ENCODE assay signal across 18 cellular contexts in the genomic region with DNA sequence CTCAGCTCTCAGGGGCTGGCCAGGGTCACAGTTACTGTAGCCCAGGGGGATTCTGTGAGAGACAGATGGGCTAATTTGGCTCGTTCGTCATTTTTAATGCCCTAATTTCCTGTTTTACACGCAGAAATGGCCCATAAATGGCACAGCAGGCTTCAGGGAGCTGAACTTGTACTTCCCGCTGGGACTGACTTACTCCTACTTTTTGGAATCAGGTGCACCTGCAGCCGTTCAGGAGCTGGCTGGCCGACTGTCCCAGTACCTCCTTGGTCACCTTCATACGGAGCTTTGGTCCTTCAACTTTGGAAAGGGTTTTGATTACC.
A peak's percentile ranks its signal among the peaks of the same experiment; 100 is the strongest.
DNase-seq lines count a peak whose midpoint lies in the region; ATAC-seq and TF ChIP-seq lines count a peak whose summit lies in the region.
"Had no signal": no experiment of that assay in that cellular context is flagged by ENCODE, and none has a peak within 500 bp of the region (broad histone marks: within the 10 kb centered on the region; RNA-seq: fewer than 3 reads in every experiment).

No MANE protein-coding gene starts in this region.

- intact Hi-C loops in CD14-positive monocyte (cut with micrococcal nuclease): loop anchor here (10.0 kb wide), 1 partner anchor 115 kb away; no protein-coding TSS in a partner anchor

- no peak overlapping the region for H3K27ac Mint-ChIP-seq in CD14-positive monocyte
- no peak overlapping the region for H3K27ac Mint-ChIP-seq in chondrocyte (ENCODE audit: unreplicated experiment)
- H3K27ac Mint-ChIP-seq in activated CD8-positive, alpha-beta memory T cell treated with anti-CD3 and anti-CD28 coated beads, Interleukin-2, amount 10 ng/mL, durations not matched to agents 7 days and 5 days: no peak overlapping the region
- H3K27ac Mint-ChIP-seq: CD4-positive, alpha-beta memory T cell; IgD-negative memory B cell had no signal

- no peak overlapping the region for H3K27ac ChIP-seq in Karpas-422 (ENCODE audit: low read length)
- H3K27ac ChIP-seq in skeletal muscle tissue (ENCODE audit: low read depth, low read length): peak overlapping the region; percentile 73
- H3K27ac ChIP-seq: BLaER1 treated with 17β-estradiol and CSF1 and Interleukin-3, amounts not matched to agents 10 nM and 100 nM; PC-9; SJSA1 had no signal

- no peaks in the 10 kb centered on the region for H3K36me3 ChIP-seq in Karpas-422 (ENCODE audit: insufficient read depth, low read length)
- no peaks in the 10 kb centered on the region for H3K36me3 ChIP-seq in skeletal muscle tissue (ENCODE audit: control insufficient read depth in 3 of 3, insufficient read depth in 3 of 3, low read length in 3 of 3)
- H3K36me3 ChIP-seq: BLaER1 treated with 17β-estradiol and CSF1 and Interleukin-3, amounts not matched to agents 10 nM and 100 nM; SJSA1 had no signal

- H3K4me1 ChIP-seq in Karpas-422 (ENCODE audit: low read length) (peaks cover 15% of the 10 kb centered on the region), skeletal muscle tissue (ENCODE audit: control insufficient read depth in 3 of 3, insufficient read depth in 3 of 3, low read length in 3 of 3) (peaks cover 10 to 31% (median 18%) of the 10 kb centered on the region in 3 donors)

- TF ChIP-seq CTCF in CD14-positive monocyte (IDR thresholded peaks at IDR 0.05) (no peak), chondrocyte (IDR thresholded peaks at IDR 0.05) (no peak)

- H2AFZ ChIP-seq in Karpas-422 (ENCODE audit: low read length): no peak overlapping the region
- H2AFZ ChIP-seq: PC-9 had no signal

- H3K9me3 Mint-ChIP-seq in CD14-positive monocyte (peaks cover 0 to 3% (median 0%) of the 10 kb centered on the region in 7 donors), chondrocyte (ENCODE audit: low read depth) (no peaks in the 10 kb centered on the region)
- no peaks in the 10 kb centered on the region for H3K9me3 Mint-ChIP-seq in activated CD8-positive, alpha-beta memory T cell treated with anti-CD3 and anti-CD28 coated beads, Interleukin-2, amount 10 ng/mL, durations not matched to agents 7 days and 5 days (ENCODE audit: low read depth)
- H3K9me3 Mint-ChIP-seq: CD4-positive, alpha-beta memory T cell; IgD-negative memory B cell had no signal

- H3K27me3 Mint-ChIP-seq in CD14-positive monocyte (ENCODE audit: low read depth in 3 of 3) (peaks cover 6 to 11% (median 9%) of the 10 kb centered on the region in 3 donors), chondrocyte (ENCODE audit: low read depth) (peaks cover 15% of the 10 kb centered on the region)
- peaks cover 28% of the 10 kb centered on the region for H3K27me3 Mint-ChIP-seq in activated CD8-positive, alpha-beta memory T cell treated with anti-CD3 and anti-CD28 coated beads, Interleukin-2, amount 10 ng/mL, durations not matched to agents 7 days and 5 days
- H3K27me3 Mint-ChIP-seq: IgD-negative memory B cell had no signal

- CTCF ChIA-PET in activated CD8-positive, alpha-beta memory T cell treated with anti-CD3 and anti-CD28 coated beads, Interleukin-2, amount 10 ng/mL, durations not matched to agents 7 days and 5 days (lab: Charles Lee): interaction anchor here (1.1 to 1.9 kb wide), 3 partner anchors 11 to 149 kb away, joined by 3 to 8 read pairs (median 6); no protein-coding TSS in a partner anchor

- H3K9me3 ChIP-seq in Karpas-422 (ENCODE audit: low read length) (no peaks in the 10 kb centered on the region), skeletal muscle tissue (ENCODE audit: control insufficient read depth in 3 of 3, low read length in 3 of 3) (no peaks in the 10 kb centered on the region)
- H3K9me3 ChIP-seq: BLaER1 treated with 17β-estradiol and CSF1 and Interleukin-3, amounts not matched to agents 10 nM and 100 nM; SJSA1 had no signal

- no peak overlapping the region for H3K4me2 ChIP-seq in Karpas-422 (ENCODE audit: low read depth, low read length, poor library complexity, severe bottlenecking)

- H3K36me3 Mint-ChIP-seq in CD14-positive monocyte: no peaks in the 10 kb centered on the region
- no peaks in the 10 kb centered on the region for H3K36me3 Mint-ChIP-seq in chondrocyte (ENCODE audit: low read depth)
- H3K36me3 Mint-ChIP-seq in activated CD8-positive, alpha-beta memory T cell treated with anti-CD3 and anti-CD28 coated beads, Interleukin-2, amount 10 ng/mL, durations not matched to agents 7 days and 5 days: no peaks in the 10 kb centered on the region
- H3K36me3 Mint-ChIP-seq: CD4-positive, alpha-beta memory T cell; IgD-negative memory B cell had no signal

- H4K20me1 ChIP-seq in Karpas-422 (ENCODE audit: insufficient read depth, low read depth, low read length): no peaks in the 10 kb centered on the region
- H4K20me1 ChIP-seq: BLaER1 treated with 17β-estradiol and CSF1 and Interleukin-3, amounts not matched to agents 10 nM and 100 nM had no signal

- no peaks in the 10 kb centered on the region for H3K79me2 ChIP-seq in Karpas-422 (ENCODE audit: low read length)

- DNase-seq in CD14-positive monocyte (ENCODE audit: low spot score) (peak; percentile 6), Karpas-422 (peak; percentile 21), chondrocyte (ENCODE audit: low spot score) (peak; percentile 34)
- DNase-seq in activated CD8-positive, alpha-beta memory T cell treated with anti-CD3 and anti-CD28 coated beads, Interleukin-2, amount 10 ng/mL, durations not matched to agents 7 days and 5 days: no peak
- DNase-seq: CD4-positive, alpha-beta memory T cell; COR-L47; GF-D8; NCI-H1105; NCI-H187 treated with DMSO at 0.1 percent for 48 hours; NCI-H526; Right ventricle myocardium superior had no signal

- no peaks in the 10 kb centered on the region for H3K9me2 ChIP-seq in Karpas-422 (replicated peaks; ENCODE audit: insufficient read depth, low read length)

- H3K4me1 Mint-ChIP-seq in CD14-positive monocyte: peaks cover 6% of the 10 kb centered on the region
- H3K4me1 Mint-ChIP-seq in chondrocyte (ENCODE audit: low read depth): peaks cover 16% of the 10 kb centered on the region
- peaks cover 6% of the 10 kb centered on the region for H3K4me1 Mint-ChIP-seq in activated CD8-positive, alpha-beta memory T cell treated with anti-CD3 and anti-CD28 coated beads, Interleukin-2, amount 10 ng/mL, durations not matched to agents 7 days and 5 days

- H3K9ac ChIP-seq in Karpas-422 (ENCODE audit: low read length) (no peak overlapping the region), skeletal muscle tissue (ENCODE audit: low read depth in 1 of 3, low read length in 3 of 3) (peak overlapping the region in 2 of 3 donors; percentile 25 to 51)
- H3K9ac ChIP-seq: BLaER1 treated with 17β-estradiol and CSF1 and Interleukin-3, amounts not matched to agents 10 nM and 100 nM had no signal

- no peak for ATAC-seq in activated CD8-positive, alpha-beta memory T cell treated with anti-CD3 and anti-CD28 coated beads, Interleukin-2, amount 10 ng/mL, durations not matched to agents 7 days and 5 days
- ATAC-seq in HG02642 (IDR thresholded peaks at IDR 0.05; ENCODE audit: poor library complexity, unreplicated experiment): no peak
- ATAC-seq in HG03175 (IDR thresholded peaks at IDR 0.05; ENCODE audit: unreplicated experiment): no peak

- H3K4me3 Mint-ChIP-seq in CD14-positive monocyte (no peak overlapping the region), chondrocyte (ENCODE audit: unreplicated experiment) (no peak overlapping the region)
- H3K4me3 Mint-ChIP-seq in activated CD8-positive, alpha-beta memory T cell treated with anti-CD3 and anti-CD28 coated beads, Interleukin-2, amount 10 ng/mL, durations not matched to agents 7 days and 5 days: no peak overlapping the region
- H3K4me3 Mint-ChIP-seq: CD4-positive, alpha-beta memory T cell had no signal

- H3K27me3 ChIP-seq in Karpas-422 (ENCODE audit: low read length): no peaks in the 10 kb centered on the region
- H3K27me3 ChIP-seq in skeletal muscle tissue (ENCODE audit: control insufficient read depth in 3 of 3, insufficient read depth in 3 of 3, low read length in 3 of 3): peaks cover 0 to 5% (median 4%) of the 10 kb centered on the region in 3 donors
- H3K27me3 ChIP-seq: BLaER1 treated with 17β-estradiol and CSF1 and Interleukin-3, amounts not matched to agents 10 nM and 100 nM; SJSA1 had no signal

- H3K4me3 ChIP-seq in Karpas-422 (ENCODE audit: low read length) (no peak overlapping the region), skeletal muscle tissue (ENCODE audit: low read length in 3 of 3) (peak overlapping the region in 2 of 3 donors; percentile 58 to 66)
- H3K4me3 ChIP-seq: BLaER1 treated with 17β-estradiol and CSF1 and Interleukin-3, amounts not matched to agents 10 nM and 100 nM; PC-9; SJSA1 had no signal
